Comparison of ENCODE assay signal across 13 cellular contexts in the genomic region with DNA sequence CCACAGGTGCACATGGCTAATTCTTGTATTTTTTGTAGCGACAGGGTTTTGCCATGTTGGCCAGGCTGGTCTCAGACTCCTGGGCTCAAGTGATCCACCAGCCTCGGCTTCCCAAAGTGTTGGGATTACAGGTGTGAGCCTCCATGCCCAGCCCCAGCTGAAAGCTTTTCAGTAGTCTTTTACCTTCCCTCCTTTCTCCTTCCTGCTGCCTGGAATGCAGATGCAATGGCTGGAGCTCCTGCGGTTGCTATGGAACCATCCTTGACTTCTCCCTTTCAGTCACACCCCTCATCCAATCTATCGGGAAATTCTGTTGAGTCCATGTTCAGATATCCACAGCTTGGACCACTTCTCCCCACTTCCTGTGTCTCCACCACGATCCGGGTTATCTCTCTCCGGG.
"Had no signal": no experiment of that assay in that cellular context is flagged by ENCODE, and none has a peak within 500 bp of the region (broad histone marks: within the 10 kb centered on the region; RNA-seq: fewer than 3 reads in every experiment).

No MANE protein-coding gene starts in this region.

- H3K36me3 Mint-ChIP-seq: activated CD4-positive, alpha-beta memory T cell treated with anti-CD3 and anti-CD28 coated beads for 36 hours; naive B cell had no signal

- DNase-seq: activated CD4-positive, alpha-beta memory T cell treated with anti-CD3 and anti-CD28 coated beads for 36 hours; activated CD4-positive, CD25-positive, alpha-beta regulatory T cell treated with anti-CD3 and anti-CD28 coated beads, Interleukin-2, amount 50 U/mL, for 72 hours; activated effector memory CD4-positive, alpha-beta T cell treated with anti-CD3 and anti-CD28 coated beads, Interleukin-2, amount 50 U/mL, for 16 hours; activated T-cell treated with anti-CD3 and anti-CD28 coated beads, Interleukin-2, amount 50 U/mL, for 4 hours; adrenal gland; effector CD4-positive, alpha-beta T cell; foreskin melanocyte; kidney; naive B cell; occipital lobe; stimulated activated CD4-positive, alpha-beta T cell treated with anti-CD3 and anti-CD28 coated beads, Interleukin-12 subunit alpha, Interleukin-12 subunit beta, amount 100 ng/mL, for 4 hours; stimulated activated naive CD8-positive, alpha-beta T cell treated with anti-CD3 and anti-CD28 coated beads, Interleukin-15, Interleukin-2, amounts not matched to agents 100 U/mL and 50 U/mL, for 24 hours had no signal

- H3K4me3 ChIP-seq: adrenal gland had no signal

- H3K36me3 ChIP-seq: adrenal gland had no signal

- H3K27ac Mint-ChIP-seq: activated CD4-positive, alpha-beta memory T cell treated with anti-CD3 and anti-CD28 coated beads for 36 hours had no signal

- H3K9me3 Mint-ChIP-seq: activated CD4-positive, alpha-beta memory T cell treated with anti-CD3 and anti-CD28 coated beads for 36 hours; activated T-cell treated with anti-CD3 and anti-CD28 coated beads, Interleukin-2, amount 50 U/mL, for 4 hours; naive B cell had no signal

- H3K9me3 ChIP-seq: adrenal gland had no signal

- ATAC-seq: activated T-cell treated with anti-CD3 and anti-CD28 coated beads, Interleukin-2, amount 50 U/mL, for 4 hours; stimulated activated naive CD8-positive, alpha-beta T cell treated with anti-CD3 and anti-CD28 coated beads, Interleukin-15, Interleukin-2, amounts not matched to agents 100 U/mL and 50 U/mL, for 24 hours had no signal

- H3K27me3 ChIP-seq: adrenal gland had no signal

- H3K27ac ChIP-seq: adrenal gland had no signal

- FAIRE-seq: colon, kidney had no signal

- H3K4me3 Mint-ChIP-seq: activated CD4-positive, alpha-beta memory T cell treated with anti-CD3 and anti-CD28 coated beads for 36 hours; activated T-cell treated with anti-CD3 and anti-CD28 coated beads, Interleukin-2, amount 50 U/mL, for 4 hours had no signal
